ENCODE assay signal across 26 cellular contexts in genomic region chr9:89956907-89957306, GRCh38.
"Had no signal": no experiment of that assay in that cellular context is flagged by ENCODE, and none has a peak within 500 bp of the region (broad histone marks: within the 10 kb centered on the region; RNA-seq: fewer than 3 reads in every experiment).

No MANE protein-coding gene starts in this region.

- H3K27me3 ChIP-seq: esophagus muscularis mucosa, heart right ventricle, ovary, right lobe of liver, suprapubic skin, transverse colon, vagina had no signal

- H3K36me3 ChIP-seq: esophagus muscularis mucosa, heart right ventricle, lower lobe of right lung, ovary, right lobe of liver, suprapubic skin, transverse colon, vagina had no signal

- H3K27ac ChIP-seq: coronary artery, esophagus muscularis mucosa, foreskin keratinocyte, heart right ventricle, lower lobe of right lung, ovary, right lobe of liver, suprapubic skin, transverse colon, vagina had no signal

- H3K27ac Mint-ChIP-seq: natural killer cell; stimulated activated naive CD8-positive, alpha-beta T cell treated with anti-CD3 and anti-CD28 coated beads, Interleukin-15, amount 100 ng/mL, for 72 hours had no signal

- H3K4me1 ChIP-seq: vagina had no signal

- H3K4me2 ChIP-seq: smooth muscle cell had no signal

- H3K36me3 Mint-ChIP-seq: natural killer cell had no signal

- ATAC-seq: foreskin keratinocyte; heart right ventricle; left cardiac atrium; left ventricle myocardium superior; lower lobe of right lung; natural killer cell; right lobe of liver; stimulated activated naive CD8-positive, alpha-beta T cell treated with anti-CD3 and anti-CD28 coated beads, Interleukin-15, amount 100 ng/mL, for 72 hours had no signal

- H3K4me3 Mint-ChIP-seq: natural killer cell; stimulated activated naive CD8-positive, alpha-beta T cell treated with anti-CD3 and anti-CD28 coated beads, Interleukin-15, amount 100 ng/mL, for 72 hours had no signal

- H3K9me3 Mint-ChIP-seq: natural killer cell had no signal

- H3K4me3 ChIP-seq: coronary artery, esophagus muscularis mucosa, heart right ventricle, lower lobe of right lung, ovary, right lobe of liver, smooth muscle cell, suprapubic skin, transverse colon, vagina had no signal

- H3K27me3 Mint-ChIP-seq: stimulated activated naive CD8-positive, alpha-beta T cell treated with anti-CD3 and anti-CD28 coated beads, Interleukin-15, amount 100 ng/mL, for 72 hours had no signal

- H3K9me3 ChIP-seq: esophagus muscularis mucosa, heart right ventricle, lower lobe of right lung, ovary, right lobe of liver, suprapubic skin, transverse colon, vagina had no signal

- DNase-seq: dermis blood vessel endothelial cell; effector memory CD4-positive, alpha-beta T cell; foreskin keratinocyte; glutamatergic neuron; heart right ventricle; hippocampal formation; left cardiac atrium; left ventricle myocardium superior; lower lobe of right lung; natural killer cell; occipital lobe; ovary; posterior cingulate gyrus; right lobe of liver; stimulated activated CD4-positive, alpha-beta T cell treated with anti-CD3 and anti-CD28 coated beads, Interleukin-12 subunit alpha, Interleukin-12 subunit beta, amount 100 ng/mL, for 4 hours; stimulated activated CD4-positive, alpha-beta T cell treated with anti-CD3 and anti-CD28 coated beads, Interleukin-1b, Interleukin-23, amount 100 ng/mL, for 48 hours; stimulated activated CD4-positive, alpha-beta T cell treated with anti-CD3 and anti-CD28 coated beads, Interleukin-4, amount 100 ng/mL, for 1 hour; stimulated activated CD8-positive, alpha-beta memory T cell treated with anti-CD3 and anti-CD28 coated beads, Interleukin-4, amount 100 ng/mL, for 48 hours; stimulated activated naive CD4-positive, alpha-beta T cell; stimulated activated naive CD8-positive, alpha-beta T cell treated with anti-CD3 and anti-CD28 coated beads, Interleukin-15, amount 100 ng/mL, for 72 hours; transverse colon had no signal
